Comparison of ENCODE assay signal across 21 cellular contexts in the genomic region with DNA sequence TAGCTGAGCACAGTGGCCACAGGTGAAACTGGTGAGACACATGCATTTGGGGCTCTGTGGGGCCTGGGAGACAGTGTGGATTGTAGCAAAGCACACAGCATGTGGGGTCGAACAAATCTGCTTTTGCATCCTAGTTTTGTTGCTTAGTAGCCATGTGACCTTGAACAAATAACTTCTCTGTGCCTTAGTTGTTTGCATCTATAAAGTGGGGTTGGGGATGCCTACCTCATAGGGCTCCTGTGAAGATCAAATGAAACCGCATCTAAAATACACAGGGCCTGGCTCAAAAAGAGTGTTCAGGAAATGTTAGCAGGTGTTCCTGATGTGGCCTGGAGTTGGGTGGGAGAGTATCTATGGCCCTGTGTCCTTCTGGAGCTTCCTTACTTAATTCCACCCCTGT. TPM values are rescaled to one million over a fixed set of nuclear protein-coding genes. Genes with fewer than 3 reads are reported as not detected.
"Had no signal": no experiment of that assay in that cellular context is flagged by ENCODE, and none has a peak within 500 bp of the region (broad histone marks: within the 10 kb centered on the region; RNA-seq: fewer than 3 reads in every experiment).

No MANE protein-coding gene starts in this region.

- H3K36me3 ChIP-seq: colonic mucosa, suprapubic skin, WERI-Rb-1 had no signal

- H3K9me3 Mint-ChIP-seq: activated CD4-positive, alpha-beta memory T cell treated with anti-CD3 and anti-CD28 coated beads for 36 hours; activated naive CD4-positive, alpha-beta T cell treated with anti-CD3 and anti-CD28 coated beads, Interleukin-2, amount 50 U/mL, for 24 hours; activated T-cell treated with anti-CD3 and anti-CD28 coated beads, Interleukin-2, amount 50 U/mL, for 24 hours; type B pancreatic cell had no signal

- H3K27ac ChIP-seq: colonic mucosa, suprapubic skin, WERI-Rb-1 had no signal

- ATAC-seq: activated CD8-positive, alpha-beta memory T cell treated with anti-CD3 and anti-CD28 coated beads, Interleukin-2, amount 10 ng/mL, durations not matched to agents 7 days and 5 days; SK-N-SH treated with all-trans-retinoic acid at 6 μM for 48 hours; stimulated activated naive CD8-positive, alpha-beta T cell treated with anti-CD3 and anti-CD28 coated beads, Interleukin-15, Interleukin-2, amounts not matched to agents 100 U/mL and 50 U/mL, for 24 hours had no signal

- H3K27me3 Mint-ChIP-seq: activated naive CD4-positive, alpha-beta T cell treated with anti-CD3 and anti-CD28 coated beads, Interleukin-2, amount 50 U/mL, for 24 hours; type B pancreatic cell had no signal

- H3K27me3 ChIP-seq: colonic mucosa, suprapubic skin had no signal

- H3K4me3 Mint-ChIP-seq: activated CD4-positive, alpha-beta memory T cell treated with anti-CD3 and anti-CD28 coated beads for 36 hours; activated CD8-positive, alpha-beta memory T cell treated with anti-CD3 and anti-CD28 coated beads, Interleukin-2, amount 10 ng/mL, durations not matched to agents 7 days and 5 days; activated naive CD4-positive, alpha-beta T cell treated with anti-CD3 and anti-CD28 coated beads, Interleukin-2, amount 50 U/mL, for 24 hours; activated T-cell treated with anti-CD3 and anti-CD28 coated beads, Interleukin-2, amount 50 U/mL, for 24 hours had no signal

- H3K36me3 Mint-ChIP-seq: activated CD4-positive, alpha-beta memory T cell treated with anti-CD3 and anti-CD28 coated beads for 36 hours; activated CD8-positive, alpha-beta memory T cell treated with anti-CD3 and anti-CD28 coated beads, Interleukin-2, amount 10 ng/mL, durations not matched to agents 7 days and 5 days; activated naive CD4-positive, alpha-beta T cell treated with anti-CD3 and anti-CD28 coated beads, Interleukin-2, amount 50 U/mL, for 24 hours; type B pancreatic cell had no signal

- H3K27ac Mint-ChIP-seq: activated CD4-positive, alpha-beta memory T cell treated with anti-CD3 and anti-CD28 coated beads for 36 hours; activated CD8-positive, alpha-beta memory T cell treated with anti-CD3 and anti-CD28 coated beads, Interleukin-2, amount 10 ng/mL, durations not matched to agents 7 days and 5 days; activated naive CD4-positive, alpha-beta T cell treated with anti-CD3 and anti-CD28 coated beads, Interleukin-2, amount 50 U/mL, for 24 hours; activated T-cell treated with anti-CD3 and anti-CD28 coated beads, Interleukin-2, amount 50 U/mL, for 24 hours; type B pancreatic cell had no signal

- H3K4me3 ChIP-seq: colonic mucosa, skin epidermis, suprapubic skin had no signal

- DNase-seq: activated CD4-positive, alpha-beta memory T cell treated with anti-CD3 and anti-CD28 coated beads for 36 hours; activated CD8-positive, alpha-beta memory T cell treated with anti-CD3 and anti-CD28 coated beads, Interleukin-2, amount 10 ng/mL, durations not matched to agents 7 days and 5 days; activated effector memory CD4-positive, alpha-beta T cell treated with anti-CD3 and anti-CD28 coated beads, Interleukin-2, amount 50 U/mL, for 16 hours; activated T-cell treated with anti-CD3 and anti-CD28 coated beads, Interleukin-2, amount 50 U/mL, for 24 hours; amniotic stem cell; central memory CD4-positive, alpha-beta T cell; colonic mucosa; hippocampal formation; stimulated activated CD4-positive, alpha-beta T cell treated with anti-CD3 and anti-CD28 coated beads, Interleukin-4, amount 100 ng/mL, for 4 hours; stimulated activated naive CD8-positive, alpha-beta T cell treated with anti-CD3 and anti-CD28 coated beads, Interleukin-15, Interleukin-2, amounts not matched to agents 100 U/mL and 50 U/mL, for 24 hours; WERI-Rb-1 had no signal

- H3K9me3 ChIP-seq: colonic mucosa, suprapubic skin had no signal

RNA-seq across cellular contexts. Expression of gene CATIP, which starts 30.3 kb away (rescaled TPM):
- total RNA-seq: activated CD4-positive, alpha-beta memory T cell treated with anti-CD3 and anti-CD28 coated beads for 36 hours; activated CD8-positive, alpha-beta memory T cell treated with anti-CD3 and anti-CD28 coated beads, Interleukin-2, amount 10 ng/mL, durations not matched to agents 7 days and 5 days; colonic mucosa; kidney epithelial cell; liver; posterior vena cava; suprapubic skin; T-helper 1 cell treated with Interleukin-12 subunit alpha and Interleukin-12 subunit beta and Interleukin-4 antibody, amounts not matched to agents 30 ng/mL and 1 ng/mL, for 36 hours had no signal
- polyA plus RNA-seq: esophagus had no signal
